In the genomic region with DNA sequence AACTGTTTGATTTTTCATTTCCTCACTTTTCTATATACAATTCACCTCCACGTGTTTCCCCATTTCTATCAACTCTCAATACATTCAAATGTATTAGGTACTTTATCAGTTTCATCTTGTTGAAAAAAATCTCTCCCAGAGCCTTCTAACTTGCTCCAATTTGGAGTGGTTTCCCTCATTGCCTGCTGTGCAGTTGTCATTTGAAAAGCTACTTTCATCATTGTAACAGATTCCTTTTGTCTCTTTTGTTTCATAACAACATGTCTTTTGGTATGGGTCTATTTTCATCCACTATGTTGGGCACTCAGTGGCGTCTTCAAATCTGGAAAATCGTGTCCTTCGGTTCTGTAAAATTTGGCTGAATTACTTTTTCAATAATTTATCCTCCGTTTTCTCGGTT, we compare ENCODE assay signal across 1 cellular context.
TF ChIP-seq lines count a peak whose summit lies in the region.

No MANE protein-coding gene starts in this region.

TF ChIP-seq in GM23338, 12 proteins besides CTCF, POLR2A, EP300 and RAD21 (continued from another document):
- TF ChIP-seq JUNB (IDR thresholded peaks at IDR 0.05; ENCODE audit: unreplicated experiment) = no peak
